Comparison of ENCODE assay signal across 15 cellular contexts in genomic region chr9:112006361-112007020, GRCh38.
DNase-seq lines count a peak whose midpoint lies in the region; ATAC-seq, FAIRE-seq and TF ChIP-seq lines count a peak whose summit lies in the region.
"Had no signal": no experiment of that assay in that cellular context is flagged by ENCODE, and none has a peak within 500 bp of the region (broad histone marks: within the 10 kb centered on the region; RNA-seq: fewer than 3 reads in every experiment).

No MANE protein-coding gene starts in this region.

- H3K27me3 ChIP-seq in K562 (ENCODE audit: control insufficient read depth in 2 of 2, insufficient read depth in 2 of 2, low read length in 2 of 2): no peaks in the 10 kb centered on the region
- no peaks in the 10 kb centered on the region for H3K27me3 ChIP-seq in mesenchymal stem cell (ENCODE audit: control insufficient read depth in 1 of 2, insufficient read depth in 1 of 2, low read length in 2 of 2)
- no peaks in the 10 kb centered on the region for H3K27me3 ChIP-seq in uterus
- H3K27me3 ChIP-seq: Peyer's patch had no signal

- no peaks in the 10 kb centered on the region for H3K79me2 ChIP-seq in K562 (ENCODE audit: control insufficient read depth, insufficient read depth, low read length)

- no peak overlapping the region for H4K8ac ChIP-seq in mesenchymal stem cell (ENCODE audit: low read length)

- H4K20me1 ChIP-seq in K562 (replicated peaks; ENCODE audit: control insufficient read depth, insufficient read depth, low read length): no peaks in the 10 kb centered on the region

- peaks cover 1% of the 10 kb centered on the region for H3K79me1 ChIP-seq in mesenchymal stem cell (replicated peaks; ENCODE audit: low read length, poor library complexity, severe bottlenecking)

- no peak overlapping the region for H3K4me2 ChIP-seq in K562 (ENCODE audit: insufficient read depth, low read length)
- no peak overlapping the region for H3K4me2 ChIP-seq in mesenchymal stem cell (ENCODE audit: low read length, poor library complexity, severe bottlenecking)

- H3K4me1 ChIP-seq in K562 (replicated peaks in 1 of 2; ENCODE audit: control insufficient read depth in 2 of 2, insufficient read depth in 2 of 2, low read length in 2 of 2) (peaks cover 6 to 14% of the 10 kb centered on the region in 2 experiments; a peak in 4 of 5 replicates), mesenchymal stem cell (ENCODE audit: control insufficient read depth, insufficient read depth, low read depth, low read length) (peaks cover 3% of the 10 kb centered on the region), uterus (peaks cover 2 to 6% of the 10 kb centered on the region in 2 donors)

- no peaks in the 10 kb centered on the region for H3K9me3 Mint-ChIP-seq in activated CD8-positive, alpha-beta T cell treated with anti-CD3 and anti-CD28 coated beads, Interleukin-2, amount 10 ng/mL, durations not matched to agents 7 days and 5 days (ENCODE audit: insufficient read depth)
- H3K9me3 Mint-ChIP-seq in activated CD8-positive, alpha-beta T cell treated with anti-CD3 and anti-CD28 coated beads for 36 hours: no peaks in the 10 kb centered on the region
- H3K9me3 Mint-ChIP-seq in natural killer cell: no peaks in the 10 kb centered on the region
- H3K9me3 Mint-ChIP-seq: CD8-positive, alpha-beta memory T cell; IgD-negative memory B cell had no signal

- H2AFZ ChIP-seq in K562 (ENCODE audit: low read depth, low read length): peak overlapping the region; percentile 64
- no peak overlapping the region for H2AFZ ChIP-seq in mesenchymal stem cell (ENCODE audit: low read depth, low read length)

- no peak for TF ChIP-seq EP300 in K562 (IDR thresholded peaks at IDR 0.05; ENCODE audit: low read length)

- H3K18ac ChIP-seq in mesenchymal stem cell (ENCODE audit: low read depth in 1 of 2, low read length in 2 of 2): peak overlapping the region; percentile 50 to 83

- H3K27ac Mint-ChIP-seq in activated CD8-positive, alpha-beta T cell treated with anti-CD3 and anti-CD28 coated beads, Interleukin-2, amount 10 ng/mL, durations not matched to agents 7 days and 5 days: no peak overlapping the region
- H3K27ac Mint-ChIP-seq in activated CD8-positive, alpha-beta T cell treated with anti-CD3 and anti-CD28 coated beads for 36 hours: no peak overlapping the region
- H3K27ac Mint-ChIP-seq in natural killer cell: no peak overlapping the region
- H3K27ac Mint-ChIP-seq: IgD-negative memory B cell had no signal

- H3K9ac ChIP-seq in K562 (ENCODE audit: insufficient read depth in 1 of 2, low read depth in 2 of 2, low read length in 2 of 2): no peak overlapping the region
- H3K9ac ChIP-seq in mesenchymal stem cell (ENCODE audit: low read length): no peak overlapping the region

- H2AK5ac ChIP-seq in mesenchymal stem cell (ENCODE audit: low read length, severe bottlenecking): peak overlapping the region; percentile 60

- H3K36me3 ChIP-seq in K562 (ENCODE audit: control insufficient read depth, insufficient read depth, low read length): no peaks in the 10 kb centered on the region
- no peaks in the 10 kb centered on the region for H3K36me3 ChIP-seq in mesenchymal stem cell (ENCODE audit: control insufficient read depth in 1 of 2, insufficient read depth in 2 of 2, low read depth in 1 of 2, low read length in 2 of 2)
- no peaks in the 10 kb centered on the region for H3K36me3 ChIP-seq in uterus
- H3K36me3 ChIP-seq: Peyer's patch had no signal

- peak overlapping the region; percentile 29 for H4K91ac ChIP-seq in mesenchymal stem cell (ENCODE audit: low read length)

- H3K9me3 ChIP-seq in K562 (replicated peaks; ENCODE audit: control insufficient read depth, insufficient read depth, low read depth, low read length) (no peaks in the 10 kb centered on the region), mesenchymal stem cell (ENCODE audit: control insufficient read depth, low read length) (no peaks in the 10 kb centered on the region), uterus (no peaks in the 10 kb centered on the region)
- H3K9me3 ChIP-seq: Peyer's patch had no signal

- CTCF ChIA-PET in activated CD8-positive, alpha-beta T cell treated with anti-CD3 and anti-CD28 coated beads, Interleukin-2, amount 10 ng/mL, durations not matched to agents 7 days and 5 days (lab: Charles Lee): no interaction called here
- CTCF ChIA-PET in activated CD8-positive, alpha-beta T cell treated with anti-CD3 and anti-CD28 coated beads for 36 hours (lab: Charles Lee): no interaction called here
- CTCF ChIA-PET in K562 (lab: Yijun Ruan, JAX; ENCODE audit: low intra/inter-chr PET ratio): no interaction called here

- TF ChIP-seq CTCF in activated CD8-positive, alpha-beta T cell treated with anti-CD3 and anti-CD28 coated beads for 36 hours (IDR thresholded peaks at IDR 0.05): no peak
- TF ChIP-seq CTCF in K562 (IDR thresholded peaks at IDR 0.05 in 2 of 3, conservative IDR thresholded peaks at IDR 0.05 in 1 of 3; ENCODE audit: insufficient read depth in 2 of 3, low read depth in 1 of 3, low read length in 3 of 3): no peak
- no peak for TF ChIP-seq CTCF in natural killer cell (IDR thresholded peaks at IDR 0.05)
- TF ChIP-seq CTCF in uterus (IDR thresholded peaks at IDR 0.05): no peak

- ATAC-seq in activated CD8-positive, alpha-beta T cell treated with anti-CD3 and anti-CD28 coated beads, Interleukin-2, amount 10 ng/mL, durations not matched to agents 7 days and 5 days: no peak
- no peak for ATAC-seq in activated CD8-positive, alpha-beta T cell treated with anti-CD3 and anti-CD28 coated beads for 36 hours
- no peak; the same call in 2 of the 3 replicates for ATAC-seq in K562
- no peak for ATAC-seq in natural killer cell

- no peak overlapping the region for H3K4me3 ChIP-seq in K562
- H3K4me3 ChIP-seq in mesenchymal stem cell (ENCODE audit: insufficient read depth in 1 of 2, low read depth in 1 of 2, low read length in 2 of 2): no peak overlapping the region
- H3K4me3 ChIP-seq in uterus: no peak overlapping the region
- H3K4me3 ChIP-seq: Peyer's patch had no signal

- no peak overlapping the region for H3K14ac ChIP-seq in mesenchymal stem cell (ENCODE audit: low read length in 2 of 2)

- H3K4me1 Mint-ChIP-seq in activated CD8-positive, alpha-beta T cell treated with anti-CD3 and anti-CD28 coated beads, Interleukin-2, amount 10 ng/mL, durations not matched to agents 7 days and 5 days (ENCODE audit: low read depth): peaks cover 28% of the 10 kb centered on the region
- peaks cover 31% of the 10 kb centered on the region for H3K4me1 Mint-ChIP-seq in activated CD8-positive, alpha-beta T cell treated with anti-CD3 and anti-CD28 coated beads for 36 hours (ENCODE audit: low read depth)
- H3K4me1 Mint-ChIP-seq in natural killer cell: peaks cover 0 to 4% of the 10 kb centered on the region in 2 donors

- TF ChIP-seq POLR2A in K562 (conservative IDR thresholded peaks at IDR 0.05) (no peak), uterus (IDR thresholded peaks at IDR 0.05) (no peak)

- in situ Hi-C loops in K562 (cut with MboI): no loop called here

- H3K4me3 Mint-ChIP-seq in activated CD8-positive, alpha-beta T cell treated with anti-CD3 and anti-CD28 coated beads, Interleukin-2, amount 10 ng/mL, durations not matched to agents 7 days and 5 days: no peak overlapping the region
- no peak overlapping the region for H3K4me3 Mint-ChIP-seq in activated CD8-positive, alpha-beta T cell treated with anti-CD3 and anti-CD28 coated beads for 36 hours
- no peak overlapping the region for H3K4me3 Mint-ChIP-seq in natural killer cell
- H3K4me3 Mint-ChIP-seq: CD8-positive, alpha-beta memory T cell; IgD-negative memory B cell had no signal

- no TSS peak for BruUV-seq in K562 (replicated peaks; lab: Mats Ljungman, UMichigan)

- intact Hi-C loops in activated CD8-positive, alpha-beta T cell treated with anti-CD3 and anti-CD28 coated beads for 36 hours (cut with micrococcal nuclease): no loop called here
- intact Hi-C loops in K562 (cut with micrococcal nuclease) (loop anchor here (10.0 kb wide), 1 partner anchor 328 kb away; the partner anchor contains the start of gene PTBP3), natural killer cell (cut with micrococcal nuclease) (no loop called here), uterus (cut with DNase I; ENCODE audit: low total_unique reads) (no loop called here)

- H2BK12ac ChIP-seq in mesenchymal stem cell (ENCODE audit: low read length in 2 of 2): peak overlapping the region in 1 of 2 experiments; percentile 9

- no peaks in the 10 kb centered on the region for H3K36me3 Mint-ChIP-seq in activated CD8-positive, alpha-beta T cell treated with anti-CD3 and anti-CD28 coated beads, Interleukin-2, amount 10 ng/mL, durations not matched to agents 7 days and 5 days (ENCODE audit: low read depth)
- no peaks in the 10 kb centered on the region for H3K36me3 Mint-ChIP-seq in activated CD8-positive, alpha-beta T cell treated with anti-CD3 and anti-CD28 coated beads for 36 hours (ENCODE audit: low read depth)
- H3K36me3 Mint-ChIP-seq in natural killer cell: no peaks in the 10 kb centered on the region
- H3K36me3 Mint-ChIP-seq: CD8-positive, alpha-beta memory T cell; IgD-negative memory B cell had no signal

- H3K4ac ChIP-seq in mesenchymal stem cell (ENCODE audit: low read depth in 1 of 2, low read length in 2 of 2): no peak overlapping the region

- no peak for FAIRE-seq in K562 (lab: Jason Lieb, UNC)

- H3K23ac ChIP-seq in mesenchymal stem cell (ENCODE audit: low read length in 2 of 2): no peak overlapping the region

- no peak overlapping the region for H2BK15ac ChIP-seq in mesenchymal stem cell (ENCODE audit: low read depth, poor library complexity, severe bottlenecking)

- no peak overlapping the region for H3K27ac ChIP-seq in K562 (ENCODE audit: extremely low read depth, low read depth, low read length)
- no peak overlapping the region for H3K27ac ChIP-seq in mesenchymal stem cell (ENCODE audit: low read length, poor library complexity, severe bottlenecking)
- H3K27ac ChIP-seq in uterus: no peak overlapping the region
- H3K27ac ChIP-seq: 22Rv1, Peyer's patch had no signal

- 56% methylated on average over 11 of the region's 11 CpGs for WGBS in K562 (ENCODE audit: insufficient coverage, low coverage, missing lambda C conversion rate)
- WGBS in mesenchymal stem cell: 89% methylated on average over 8 of the region's 11 CpGs

- no peak overlapping the region for H2BK5ac ChIP-seq in mesenchymal stem cell (ENCODE audit: low read depth, low read length, poor library complexity, severe bottlenecking)

- POLR2A ChIA-PET in activated CD8-positive, alpha-beta T cell treated with anti-CD3 and anti-CD28 coated beads, Interleukin-2, amount 10 ng/mL, durations not matched to agents 7 days and 5 days (lab: Charles Lee): no interaction called here
- POLR2A ChIA-PET in activated CD8-positive, alpha-beta T cell treated with anti-CD3 and anti-CD28 coated beads for 36 hours (lab: Charles Lee): no interaction called here
- POLR2A ChIA-PET in K562 (lab: Yijun Ruan, JAX): interaction anchor here (0.6 to 1.0 kb wide), 2 partner anchors 9 to 14 kb away, joined by 3 to 5 read pairs; no protein-coding TSS in a partner anchor

- no peak for TF ChIP-seq RAD21 in K562 (CRISPR knock-in tag; conservative IDR thresholded peaks at IDR 0.05 in 1 of 2, IDR thresholded peaks at IDR 0.05 in 1 of 2)

- DNase-seq in activated CD8-positive, alpha-beta T cell treated with anti-CD3 and anti-CD28 coated beads, Interleukin-2, amount 10 ng/mL, durations not matched to agents 7 days and 5 days: peak; percentile 9
- no peak for DNase-seq in activated CD8-positive, alpha-beta T cell treated with anti-CD3 and anti-CD28 coated beads for 36 hours
- DNase-seq in K562 (ENCODE audit: extremely low read depth in 1 of 4, low spot score in 3 of 4) (no peak), mesenchymal stem cell (peak; percentile 23), natural killer cell (no peak), uterus (no peak), NCI-H1092 treated with DMSO at 0.1 percent for 48 hours (lab: John Stamatoyannopoulos, UW) (no peak)
- DNase-seq in stimulated activated naive CD4-positive, alpha-beta T cell (lab: John Stamatoyannopoulos, UW): no peak
- DNase-seq: CD8-positive, alpha-beta memory T cell; GF-D8; NCI-H446; Peyer's patch; Right ventricle myocardium superior had no signal

- H3K9me1 ChIP-seq in K562 (ENCODE audit: control insufficient read depth, insufficient read depth, low read length): no peaks in the 10 kb centered on the region

- H3K27me3 Mint-ChIP-seq in activated CD8-positive, alpha-beta T cell treated with anti-CD3 and anti-CD28 coated beads, Interleukin-2, amount 10 ng/mL, durations not matched to agents 7 days and 5 days (ENCODE audit: low read depth): peaks cover 6% of the 10 kb centered on the region
- H3K27me3 Mint-ChIP-seq in activated CD8-positive, alpha-beta T cell treated with anti-CD3 and anti-CD28 coated beads for 36 hours: peaks cover 6% of the 10 kb centered on the region
- H3K27me3 Mint-ChIP-seq in natural killer cell (ENCODE audit: low read depth in 2 of 2): peaks cover 0 to 3% of the 10 kb centered on the region in 2 donors
- H3K27me3 Mint-ChIP-seq: CD8-positive, alpha-beta memory T cell had no signal

- H2BK120ac ChIP-seq in mesenchymal stem cell (ENCODE audit: low read depth, low read length): no peak overlapping the region

Comparison
In these comparisons a context has a peak if more than half of its experiments do, and no peak if none do; other contexts are left out.
1. DNase-seq: peak in activated CD8-positive, alpha-beta T cell treated with anti-CD3 and anti-CD28 coated beads, Interleukin-2, amount 10 ng/mL, durations not matched to agents 7 days and 5 days (single experiment) and mesenchymal stem cell (single experiment); none in activated CD8-positive, alpha-beta T cell treated with anti-CD3 and anti-CD28 coated beads for 36 hours (single experiment), K562 (0 of 4), natural killer cell (single experiment), stimulated activated naive CD4-positive, alpha-beta T cell (0 of 6), uterus (0 of 2) and NCI-H1092 treated with DMSO at 0.1 percent for 48 hours (single experiment).